24 cellular contexts compared by ENCODE assay signal in genomic region chr10:92413011-92413410, GRCh38.
"Had no signal": no experiment of that assay in that cellular context is flagged by ENCODE, and none has a peak within 500 bp of the region (broad histone marks: within the 10 kb centered on the region; RNA-seq: fewer than 3 reads in every experiment).

No MANE protein-coding gene starts in this region.

- H3K36me3 ChIP-seq: gastrocnemius medialis, ovary, right lobe of liver, uterus had no signal

- H3K4me3 ChIP-seq: gastrocnemius medialis, ovary, right lobe of liver, skin epidermis, uterus had no signal

- H3K4me1 ChIP-seq: gastrocnemius medialis, right lobe of liver, uterus had no signal

- H3K27ac ChIP-seq: gastrocnemius medialis, ovary, right lobe of liver, skin epidermis, uterus had no signal

- H3K9me3 ChIP-seq: gastrocnemius medialis, ovary, right lobe of liver, uterus had no signal

- DNase-seq: activated CD4-positive, alpha-beta memory T cell treated with anti-CD3 and anti-CD28 coated beads, Interleukin-2, amount 10 ng/mL, durations not matched to agents 7 days and 5 days; activated CD4-positive, alpha-beta T cell treated with anti-CD3 and anti-CD28 coated beads, Interleukin-2, amount 10 ng/mL, durations not matched to agents 7 days and 5 days; activated CD4-positive, CD25-positive, alpha-beta regulatory T cell treated with anti-CD3 and anti-CD28 coated beads, Interleukin-2, amount 50 U/mL, for 72 hours; activated gamma-delta T cell treated with Interleukin-2 at 50 U/mL for 16 hours; activated naive CD4-positive, alpha-beta T cell treated with anti-CD3 and anti-CD28 coated beads, Interleukin-2, amount 50 U/mL, for 16 hours; activated T-cell treated with anti-CD3 and anti-CD28 coated beads, Interleukin-2, amount 50 U/mL, for 4 hours; amygdala; caudate nucleus; cortex of kidney; effector memory CD8-positive, alpha-beta T cell; erythroblast; gastrocnemius medialis; glutamatergic neuron; left cardiac atrium; mammary epithelial cell; midbrain; naive thymus-derived CD4-positive, alpha-beta T cell; ovary; right lobe of liver; stimulated activated CD4-positive, alpha-beta T cell treated with anti-CD3 and anti-CD28 coated beads, Interleukin-4, amount 100 ng/mL, for 24 hours; stimulated activated naive CD8-positive, alpha-beta T cell treated with anti-CD3 and anti-CD28 coated beads, Interleukin-15, amount 100 ng/mL, for 72 hours; substantia nigra; uterus had no signal

- H3K27me3 ChIP-seq: gastrocnemius medialis, ovary, right lobe of liver, uterus had no signal
